In genomic region chr1:153553691-153554608, GRCh38 we compare ENCODE assay signal across 12 cellular contexts. TPM values are rescaled to one million over a fixed set of nuclear protein-coding genes. Genes with fewer than 3 reads are reported as not detected.
A peak's percentile ranks its signal among the peaks of the same experiment; 100 is the strongest.
DNase-seq lines count a peak whose midpoint lies in the region; ATAC-seq and TF ChIP-seq lines count a peak whose summit lies in the region.
"Had no signal": no experiment of that assay in that cellular context is flagged by ENCODE, and none has a peak within 500 bp of the region (broad histone marks: within the 10 kb centered on the region; RNA-seq: fewer than 3 reads in every experiment).

No MANE protein-coding gene starts in this region.

- TF ChIP-seq CTCF in Panc1 (IDR thresholded peaks at IDR 0.05) (no peak), psoas muscle (IDR thresholded peaks at IDR 0.05) (no peak)

- no peaks in the 10 kb centered on the region for H3K4me1 Mint-ChIP-seq in immature natural killer cell
- H3K4me1 Mint-ChIP-seq in naive thymus-derived CD8-positive, alpha-beta T cell = peaks cover 3 to 16% (median 13%) of the 10 kb centered on the region in 4 donors

- H3K9ac ChIP-seq in BLaER1 = no peak overlapping the region

- in situ Hi-C loops in Panc1 (cut with HindIII; ENCODE audit: low pct_unique_long_range_greater_than_20kb, low sequenced_read_pairs) = no loop called here

- DNase-seq in Panc1 (ENCODE audit: low read depth, low spot score) (no peak), fibroblast of gingiva (ENCODE audit: low read depth) (peak; percentile 39), psoas muscle (peak in 1 of 2 donors; percentile 26), immature natural killer cell (no peak), foreskin melanocyte (no peak), NCI-H1436 (lab: John Stamatoyannopoulos, UW) (no peak)
- no peak for DNase-seq in naive thymus-derived CD8-positive, alpha-beta T cell
- DNase-seq: CD4-positive, alpha-beta T cell; mesendoderm had no signal

- H3K27ac Mint-ChIP-seq in immature natural killer cell = no peak overlapping the region
- peak overlapping the region in 2 of 10 donors; percentile 10 to 25 for H3K27ac Mint-ChIP-seq in naive thymus-derived CD8-positive, alpha-beta T cell
- H3K27ac Mint-ChIP-seq: activated naive CD4-positive, alpha-beta T cell treated with anti-CD3 and anti-CD28 coated beads, Interleukin-2, amount 50 U/mL, for 72 hours; CD4-positive, alpha-beta T cell had no signal

- no peak overlapping the region for H3K4me3 Mint-ChIP-seq in immature natural killer cell
- H3K4me3 Mint-ChIP-seq in naive thymus-derived CD8-positive, alpha-beta T cell = no peak overlapping the region
- H3K4me3 Mint-ChIP-seq: CD4-positive, alpha-beta T cell had no signal

- H3K27ac ChIP-seq in BLaER1 (no peak overlapping the region; the same call in 1 of the 2 replicates), Panc1 (ENCODE audit: low read length) (peak overlapping the region; percentile 45; the same call in 1 of the 2 replicates), psoas muscle (peak overlapping the region; percentile 30)
- H3K27ac ChIP-seq: WERI-Rb-1 had no signal

- CTCF ChIA-PET in Panc1 (lab: Charles Lee) = no interaction called here

- WGBS in psoas muscle, 3 donors = 49 to 60% (median 58%) methylated on average over 3 of the region's 3 CpGs

- ATAC-seq in Panc1 (no peak), psoas muscle (no peak)
- ATAC-seq in naive thymus-derived CD8-positive, alpha-beta T cell = no peak

- peak overlapping the region; percentile 43 for H3K4me2 ChIP-seq in BLaER1

- no TSS peak for BruUV-seq in Panc1 (replicated peaks; lab: Mats Ljungman, UMichigan)

- H3K4me1 ChIP-seq in BLaER1 = peaks cover 41% of the 10 kb centered on the region
- peaks cover 19% of the 10 kb centered on the region for H3K4me1 ChIP-seq in Panc1 (ENCODE audit: control insufficient read depth, insufficient read depth, low read length)
- H3K4me1 ChIP-seq in psoas muscle = peaks cover 8% of the 10 kb centered on the region

- H3K27me3 Mint-ChIP-seq in immature natural killer cell (ENCODE audit: low read depth in 3 of 3) = peaks cover 0 to 5% (median 0%) of the 10 kb centered on the region in 3 donors
- H3K27me3 Mint-ChIP-seq in naive thymus-derived CD8-positive, alpha-beta T cell = no peaks in the 10 kb centered on the region
- H3K27me3 Mint-ChIP-seq: CD4-positive, alpha-beta T cell had no signal

- H3K36me3 ChIP-seq in BLaER1 = no peaks in the 10 kb centered on the region
- H3K36me3 ChIP-seq in Panc1 (ENCODE audit: control insufficient read depth, insufficient read depth, low read length) = no peaks in the 10 kb centered on the region
- no peaks in the 10 kb centered on the region for H3K36me3 ChIP-seq in psoas muscle (ENCODE audit: insufficient read depth in 1 of 2, low read depth in 1 of 2)
- H3K36me3 ChIP-seq: WERI-Rb-1 had no signal

- no peaks in the 10 kb centered on the region for H4K20me1 ChIP-seq in BLaER1

- H3K36me3 Mint-ChIP-seq in immature natural killer cell = no peaks in the 10 kb centered on the region
- no peaks in the 10 kb centered on the region for H3K36me3 Mint-ChIP-seq in naive thymus-derived CD8-positive, alpha-beta T cell
- H3K36me3 Mint-ChIP-seq: activated naive CD4-positive, alpha-beta T cell treated with anti-CD3 and anti-CD28 coated beads, Interleukin-2, amount 50 U/mL, for 72 hours had no signal

- H3K4me3 ChIP-seq in BLaER1 (no peak overlapping the region), Panc1 (ENCODE audit: low read depth in 2 of 2, low read length in 2 of 2) (no peak overlapping the region), psoas muscle (no peak overlapping the region)

- POLR2A ChIA-PET in Panc1 (lab: Charles Lee) = interaction anchor here (1.0 kb wide), 1 partner anchor 19 kb away, joined by 3 read pairs; no protein-coding TSS in a partner anchor
- POLR2A ChIA-PET in naive thymus-derived CD8-positive, alpha-beta T cell (lab: Charles Lee) = interaction anchor here (0.5 to 1.4 kb wide), 4 partner anchors 9 to 172 kb away, joined by 3 to 5 read pairs (median 4); partner anchors contain the start of genes S100A4 and S100A6

- no peaks in the 10 kb centered on the region for H3K9me3 ChIP-seq in BLaER1
- H3K9me3 ChIP-seq in Panc1 (ENCODE audit: control insufficient read depth, insufficient read depth, low read depth, low read length) = no peaks in the 10 kb centered on the region
- no peaks in the 10 kb centered on the region for H3K9me3 ChIP-seq in psoas muscle

- intact Hi-C loops in Panc1 (cut with micrococcal nuclease; ENCODE audit: unreplicated experiment) (no loop called here), psoas muscle (cut with DNase I) (no loop called here)

- no peaks in the 10 kb centered on the region for H3K9me3 Mint-ChIP-seq in immature natural killer cell
- no peaks in the 10 kb centered on the region for H3K9me3 Mint-ChIP-seq in naive thymus-derived CD8-positive, alpha-beta T cell
- H3K9me3 Mint-ChIP-seq: activated naive CD4-positive, alpha-beta T cell treated with anti-CD3 and anti-CD28 coated beads, Interleukin-2, amount 50 U/mL, for 72 hours; CD4-positive, alpha-beta T cell had no signal

- H3K27me3 ChIP-seq in BLaER1 (no peaks in the 10 kb centered on the region), Panc1 (ENCODE audit: control insufficient read depth, insufficient read depth, low read length) (no peaks in the 10 kb centered on the region), psoas muscle (ENCODE audit: insufficient read depth in 3 of 3, low read length in 2 of 3) (no peaks in the 10 kb centered on the region)

RNA-seq across cellular contexts. Expression of gene S100A3, which starts 4.9 kb away (rescaled TPM):
- total RNA-seq in Panc1 (2021; ENCODE audit: unreplicated experiment) (12.0 TPM), psoas muscle (1 to 10 TPM in 2 of 4 donors, under 1 TPM in 2; 0.34 to 5.5 (median 0.86) TPM)
- 10.0 TPM for polyA plus RNA-seq in Panc1 (2012; ENCODE audit: insufficient read length)
- polyA plus RNA-seq in psoas muscle (1 to 10 TPM in 2 of 3 donors, under 1 TPM in 1; 0.77 to 6.6 (median 3.4) TPM), immature natural killer cell (not detected)
- not detected for total RNA-seq in naive thymus-derived CD8-positive, alpha-beta T cell
- polyA plus RNA-seq in naive thymus-derived CD8-positive, alpha-beta T cell = not detected
- total RNA-seq: activated naive CD4-positive, alpha-beta T cell treated with anti-CD3 and anti-CD28 coated beads, Interleukin-2, amount 50 U/mL, for 72 hours; CD4-positive, alpha-beta T cell had no signal

RNA-seq across cellular contexts. Expression of gene S100A4, which starts 8.3 kb away (rescaled TPM):
- total RNA-seq in Panc1 (2021; ENCODE audit: unreplicated experiment) = 773 TPM
- 817 TPM for polyA plus RNA-seq in Panc1 (2012; ENCODE audit: insufficient read length)
- total RNA-seq in psoas muscle = 10 to 100 TPM; 27.0 to 54.7 (median 47.3) TPM
- 100 to 1,000 TPM in 1 of 3 donors, 10 to 100 TPM in 2; 75.2 to 155 (median 83.6) TPM for polyA plus RNA-seq in psoas muscle
- polyA plus RNA-seq in immature natural killer cell = 1,000 to 10,000 TPM; 1,846 to 2,303 (median 2,006) TPM
- total RNA-seq in naive thymus-derived CD8-positive, alpha-beta T cell = 100 to 1,000 TPM; 115 to 129 TPM
- polyA plus RNA-seq in naive thymus-derived CD8-positive, alpha-beta T cell = 1,000 to 10,000 TPM in 1 of 3 donors, 100 to 1,000 TPM in 2; 421 to 1,131 (median 581) TPM

RNA-seq across cellular contexts. Expression of gene S100A2, which starts 11.7 kb away (rescaled TPM):
- total RNA-seq in Panc1 (2021; ENCODE audit: unreplicated experiment) (6.2 TPM), psoas muscle (1 to 10 TPM in 3 of 4 donors, under 1 TPM in 1; 0.86 to 10.0 (median 1.1) TPM)
- polyA plus RNA-seq in Panc1 (2012; ENCODE audit: insufficient read length) = 10.7 TPM
- polyA plus RNA-seq in psoas muscle (10 to 100 TPM in 1 of 3 donors, 1 to 10 TPM in 2; 1.1 to 15.4 (median 2.1) TPM), immature natural killer cell (under 1 TPM in 1 of 3 donors, not detected in 2; 0.83 TPM)
- total RNA-seq in naive thymus-derived CD8-positive, alpha-beta T cell = not detected
- polyA plus RNA-seq in naive thymus-derived CD8-positive, alpha-beta T cell = not detected
- total RNA-seq: CD4-positive, alpha-beta T cell had no signal

RNA-seq across cellular contexts. Expression of gene S100A5, which starts 13.2 kb away (rescaled TPM):
- 0.72 TPM for total RNA-seq in Panc1 (2021; ENCODE audit: unreplicated experiment)
- 1.2 TPM for polyA plus RNA-seq in Panc1 (2012; ENCODE audit: insufficient read length)
- total RNA-seq in psoas muscle = not detected
- polyA plus RNA-seq in psoas muscle = not detected
- under 1 TPM in 1 of 3 donors, not detected in 2; 0.68 TPM for polyA plus RNA-seq in immature natural killer cell
- 1 to 10 TPM in 1 of 2 experiments, not detected in 1; 1.4 TPM for total RNA-seq in naive thymus-derived CD8-positive, alpha-beta T cell
- polyA plus RNA-seq in naive thymus-derived CD8-positive, alpha-beta T cell = under 1 TPM in 2 of 3 donors, not detected in 1; 0.63 to 0.78 TPM

RNA-seq across cellular contexts. Expression of gene S100A6, which starts 18.2 kb away (rescaled TPM):
- total RNA-seq in Panc1 (2021; ENCODE audit: unreplicated experiment) (1,986 TPM), psoas muscle (100 to 1,000 TPM in 3 of 4 donors, 10 to 100 TPM in 1; 78.5 to 420 (median 150) TPM)
- polyA plus RNA-seq in Panc1 (2012; ENCODE audit: insufficient read length) = 6,225 TPM
- polyA plus RNA-seq in psoas muscle (100 to 1,000 TPM; 295 to 506 (median 467) TPM), immature natural killer cell (100 to 1,000 TPM; 472 to 828 (median 543) TPM)
- total RNA-seq in naive thymus-derived CD8-positive, alpha-beta T cell = 100 to 1,000 TPM; 223 to 232 TPM
- 100 to 1,000 TPM; 443 to 707 (median 568) TPM for polyA plus RNA-seq in naive thymus-derived CD8-positive, alpha-beta T cell
